Comparison of ENCODE assay signal across 8 cellular contexts in genomic region chr16:3149630-3150345, GRCh38. TPM values are rescaled to one million over a fixed set of nuclear protein-coding genes. Genes with fewer than 3 reads are reported as not detected.
A peak's percentile ranks its signal among the peaks of the same experiment; 100 is the strongest.
DNase-seq lines count a peak whose midpoint lies in the region; ATAC-seq lines count a peak whose summit lies in the region.

No MANE protein-coding gene starts in this region.

- peak overlapping the region; percentile 81 for H3K27ac ChIP-seq in temporal lobe (ENCODE audit: low read depth, low read length)

- peaks cover 34% of the 10 kb centered on the region for H3K4me1 ChIP-seq in mononuclear cell (ENCODE audit: insufficient read depth, low read length)

- H3K9me3 ChIP-seq in mononuclear cell (ENCODE audit: low read depth, low read length) = no peaks in the 10 kb centered on the region

- H3K4me3 ChIP-seq in mononuclear cell (ENCODE audit: low read length) = peak overlapping the region; percentile 64

- peak overlapping the region; percentile 82 for H3K4me3 Mint-ChIP-seq in activated CD8-positive, alpha-beta memory T cell treated with anti-CD3 and anti-CD28 coated beads, Interleukin-2, amount 10 ng/mL, durations not matched to agents 7 days and 5 days

- CTCF ChIA-PET in activated CD8-positive, alpha-beta memory T cell treated with anti-CD3 and anti-CD28 coated beads, Interleukin-2, amount 10 ng/mL, durations not matched to agents 7 days and 5 days (lab: Charles Lee) = interaction anchor here (0.8 to 6.7 kb wide), 21 partner anchors 9 to 351 kb away, joined by 3 to 128 read pairs (median 4); partner anchors contain the start of genes CLUAP1 and ZNF213

- H3K27me3 ChIP-seq in mononuclear cell (ENCODE audit: insufficient read depth, low read length) = no peaks in the 10 kb centered on the region

- peaks cover 28% of the 10 kb centered on the region for H3K4me1 Mint-ChIP-seq in activated CD8-positive, alpha-beta memory T cell treated with anti-CD3 and anti-CD28 coated beads, Interleukin-2, amount 10 ng/mL, durations not matched to agents 7 days and 5 days

- ATAC-seq in GM21737 (IDR thresholded peaks at IDR 0.05; ENCODE audit: unreplicated experiment) (peak; percentile 2), esophagus mucosa (peak; percentile 34)
- ATAC-seq in activated CD8-positive, alpha-beta memory T cell treated with anti-CD3 and anti-CD28 coated beads, Interleukin-2, amount 10 ng/mL, durations not matched to agents 7 days and 5 days = peak; percentile 30

- H3K27me3 Mint-ChIP-seq in activated CD8-positive, alpha-beta memory T cell treated with anti-CD3 and anti-CD28 coated beads, Interleukin-2, amount 10 ng/mL, durations not matched to agents 7 days and 5 days = peaks cover 18% of the 10 kb centered on the region

- peak overlapping the region; percentile 90 for H3K27ac Mint-ChIP-seq in activated CD8-positive, alpha-beta memory T cell treated with anti-CD3 and anti-CD28 coated beads, Interleukin-2, amount 10 ng/mL, durations not matched to agents 7 days and 5 days

- no peaks in the 10 kb centered on the region for H3K9me3 Mint-ChIP-seq in activated CD8-positive, alpha-beta memory T cell treated with anti-CD3 and anti-CD28 coated beads, Interleukin-2, amount 10 ng/mL, durations not matched to agents 7 days and 5 days (ENCODE audit: low read depth)

- peaks cover 2% of the 10 kb centered on the region for H3K36me3 Mint-ChIP-seq in activated CD8-positive, alpha-beta memory T cell treated with anti-CD3 and anti-CD28 coated beads, Interleukin-2, amount 10 ng/mL, durations not matched to agents 7 days and 5 days

- peak; percentile 46 for DNase-seq in DMS153 (lab: John Stamatoyannopoulos, UW)
- DNase-seq in NCI-H345 (lab: John Stamatoyannopoulos, UW) = peak; percentile 39
- peak; percentile 78 for DNase-seq in activated CD8-positive, alpha-beta memory T cell treated with anti-CD3 and anti-CD28 coated beads, Interleukin-2, amount 10 ng/mL, durations not matched to agents 7 days and 5 days
- DNase-seq in NCI-H2196 treated with DMSO at 0.1 percent for 48 hours (lab: John Stamatoyannopoulos, UW; ENCODE audit: unreplicated experiment) = no peak

RNA-seq across cellular contexts. Expression of gene ZNF213, which starts 15.0 kb away (rescaled TPM):
- total RNA-seq in activated CD8-positive, alpha-beta memory T cell treated with anti-CD3 and anti-CD28 coated beads, Interleukin-2, amount 10 ng/mL, durations not matched to agents 7 days and 5 days = 10 to 100 TPM; 10.6 to 12.3 TPM
- total RNA-seq in esophagus mucosa (9.7 TPM), mononuclear cell (1.6 TPM), temporal lobe (12.3 TPM)

RNA-seq across cellular contexts. Expression of gene ZNF205, which starts 37.4 kb away (rescaled TPM):
- total RNA-seq in activated CD8-positive, alpha-beta memory T cell treated with anti-CD3 and anti-CD28 coated beads, Interleukin-2, amount 10 ng/mL, durations not matched to agents 7 days and 5 days = not detected
- 5.6 TPM for total RNA-seq in esophagus mucosa
- 0.52 TPM for total RNA-seq in mononuclear cell
- 14.5 TPM for total RNA-seq in temporal lobe

RNA-seq across cellular contexts. Expression of gene OR1F1, which starts 38.2 kb away (rescaled TPM):
- not detected for total RNA-seq in activated CD8-positive, alpha-beta memory T cell treated with anti-CD3 and anti-CD28 coated beads, Interleukin-2, amount 10 ng/mL, durations not matched to agents 7 days and 5 days
- total RNA-seq in esophagus mucosa = not detected
- total RNA-seq in mononuclear cell = not detected
- 0.98 TPM for total RNA-seq in temporal lobe

RNA-seq across cellular contexts. Expression of gene ZSCAN10, which starts 50.7 kb away (rescaled TPM):
- total RNA-seq in activated CD8-positive, alpha-beta memory T cell treated with anti-CD3 and anti-CD28 coated beads, Interleukin-2, amount 10 ng/mL, durations not matched to agents 7 days and 5 days = under 1 TPM; 0.21 to 0.23 TPM
- total RNA-seq in esophagus mucosa (not detected), mononuclear cell (under 0.01 TPM), temporal lobe (0.49 TPM)
